16 cellular contexts compared by ENCODE assay signal in genomic region chr18:12014976-12015696, GRCh38. TPM values are rescaled to one million over a fixed set of nuclear protein-coding genes. Genes with fewer than 3 reads are reported as not detected.
A peak's percentile ranks its signal among the peaks of the same experiment; 100 is the strongest.
DNase-seq lines count a peak whose midpoint lies in the region; ATAC-seq and TF ChIP-seq lines count a peak whose summit lies in the region.
"Had no signal": no experiment of that assay in that cellular context is flagged by ENCODE, and none has a peak within 500 bp of the region (broad histone marks: within the 10 kb centered on the region; RNA-seq: fewer than 3 reads in every experiment).

No MANE protein-coding gene starts in this region.

- TF ChIP-seq CTCF in H9 (conservative IDR thresholded peaks at IDR 0.05) (no peak), breast epithelium (IDR thresholded peaks at IDR 0.05) (no peak)

- H3K36me3 ChIP-seq in breast epithelium (no peaks in the 10 kb centered on the region), H7 (replicated peaks; ENCODE audit: control insufficient read depth, insufficient read depth, low read length) (peaks cover 29% of the 10 kb centered on the region)
- H3K36me3 ChIP-seq: cardiac muscle cell had no signal

- H4K91ac ChIP-seq in H9 (ENCODE audit: insufficient read length, low read depth, low read length) = no peak overlapping the region

- no peak overlapping the region for H3K56ac ChIP-seq in H9 (ENCODE audit: insufficient read length, low read depth, low read length)

- no peaks in the 10 kb centered on the region for H3K9me3 Mint-ChIP-seq in H9
- H3K9me3 Mint-ChIP-seq: T-helper 1 cell treated with Interleukin-12 subunit alpha and Interleukin-12 subunit beta and Interleukin-4 antibody, amounts not matched to agents 30 μg/mL and 1 μg/mL, for 36 hours had no signal

- no peak overlapping the region for H3K4me3 ChIP-seq in breast epithelium
- no peak overlapping the region for H3K4me3 ChIP-seq in H7 (ENCODE audit: insufficient read depth, low read depth, low read length)
- H3K4me3 ChIP-seq: cardiac muscle cell had no signal

- H3K79me2 ChIP-seq in H9 (ENCODE audit: insufficient read depth, low read length) = no peaks in the 10 kb centered on the region

- H2BK20ac ChIP-seq in H9 (ENCODE audit: low read depth, low read length, poor library complexity, severe bottlenecking) = no peak overlapping the region

- no peak overlapping the region for H3T11ph ChIP-seq in H9 (ENCODE audit: low read length)

- no peaks in the 10 kb centered on the region for H3K79me1 ChIP-seq in H9 (ENCODE audit: insufficient read depth, low read depth, low read length, poor library complexity, severe bottlenecking)

- peaks cover 43 to 77% (median 51%) of the 10 kb centered on the region in 3 experiments for H3K36me3 Mint-ChIP-seq in H9 (ENCODE audit: insufficient read depth in 1 of 3, low read depth in 3 of 3)

- no peak overlapping the region for H3K4ac ChIP-seq in H9 (ENCODE audit: low read depth, low read length)

- H4K20me1 ChIP-seq in H9 (ENCODE audit: control insufficient read depth, insufficient read depth, insufficient read length) = no peaks in the 10 kb centered on the region

- no peak overlapping the region for H2BK12ac ChIP-seq in H9 (ENCODE audit: insufficient read length, low read depth, low read length)

- TF ChIP-seq POLR2A in breast epithelium (IDR thresholded peaks at IDR 0.05) = no peak

- intact Hi-C loops in breast epithelium (cut with DNase I; ENCODE audit: low total_unique reads) = no loop called here
- intact Hi-C loops in left colon (cut with DNase I, micrococcal nuclease) = no loop called here

- no peak overlapping the region for H2BK120ac ChIP-seq in H9 (ENCODE audit: low read depth, low read length, poor library complexity, severe bottlenecking)

- H2BK15ac ChIP-seq in H9 (ENCODE audit: low read depth, low read length) = no peak overlapping the region

- no peak overlapping the region for H4K8ac ChIP-seq in H9 (replicated peaks; ENCODE audit: insufficient read length, low read depth, low read length)

- H3K4me1 Mint-ChIP-seq in H9 = no peaks in the 10 kb centered on the region

- no peak overlapping the region for H3K9ac ChIP-seq in H9 (ENCODE audit: extremely low read depth, insufficient read length, low read length)

- no peak overlapping the region for H3K4me2 ChIP-seq in H9 (ENCODE audit: insufficient read depth, insufficient read length, low read length)

- H2AFZ ChIP-seq in H9 (ENCODE audit: low read length) = no peak overlapping the region

- ATAC-seq in left colon (peak; percentile 49), GM18502 (IDR thresholded peaks at IDR 0.05; ENCODE audit: poor library complexity, unreplicated experiment) (no peak), GM18511 (IDR thresholded peaks at IDR 0.05; ENCODE audit: unreplicated experiment) (no peak)

- H3K18ac ChIP-seq in H9 (ENCODE audit: insufficient read length, low read depth, low read length) = peak overlapping the region; percentile 44

- no peak overlapping the region for H2BK5ac ChIP-seq in H9 (ENCODE audit: insufficient read length, low read length)

- no peaks in the 10 kb centered on the region for H3K9me3 ChIP-seq in H9 (ENCODE audit: control insufficient read depth, low read depth, low read length)
- H3K9me3 ChIP-seq in breast epithelium = no peaks in the 10 kb centered on the region

- no peak overlapping the region for H3K23ac ChIP-seq in H9 (ENCODE audit: insufficient read length, low read depth, low read length)

- no peak overlapping the region for H4K5ac ChIP-seq in H9 (ENCODE audit: insufficient read length, low read depth, low read length)

- no peak overlapping the region for H3K14ac ChIP-seq in H9 (ENCODE audit: insufficient read depth, low read length)

- no peak overlapping the region for H3K4me3 Mint-ChIP-seq in H9
- H3K4me3 Mint-ChIP-seq: T-helper 1 cell treated with Interleukin-12 subunit alpha and Interleukin-12 subunit beta and Interleukin-4 antibody, amounts not matched to agents 30 μg/mL and 1 μg/mL, for 36 hours had no signal

- H3K27ac Mint-ChIP-seq in H9 = peak overlapping the region in 1 of 3 experiments; percentile 87; a peak in 2 of 7 replicates
- H3K27ac Mint-ChIP-seq: T-helper 1 cell treated with Interleukin-12 subunit alpha and Interleukin-12 subunit beta and Interleukin-4 antibody, amounts not matched to agents 30 μg/mL and 1 μg/mL, for 36 hours had no signal

- H3K27me3 ChIP-seq in H9 (ENCODE audit: insufficient read depth, low read length) (no peaks in the 10 kb centered on the region), breast epithelium (no peaks in the 10 kb centered on the region), H7 (ENCODE audit: control insufficient read depth, insufficient read depth, low read length) (no peaks in the 10 kb centered on the region)
- H3K27me3 ChIP-seq: cardiac muscle cell had no signal

- no peak overlapping the region for H2AK5ac ChIP-seq in H9 (ENCODE audit: insufficient read length, low read length)

- H3K4me1 ChIP-seq in H9 (ENCODE audit: insufficient read depth, low read length) (no peaks in the 10 kb centered on the region), breast epithelium (peaks cover 0 to 14% of the 10 kb centered on the region in 2 donors)

- H3K27me3 Mint-ChIP-seq in H9 (ENCODE audit: low read depth) = no peaks in the 10 kb centered on the region; the same call in 1 of the 2 replicates

- no peak overlapping the region for H3K27ac ChIP-seq in H9 (ENCODE audit: insufficient read length, low read depth, low read length)
- H3K27ac ChIP-seq in breast epithelium = peak overlapping the region; percentile 71 to 81
- H3K27ac ChIP-seq: cardiac muscle cell had no signal

- no CpG with 5 or more reads among the region's 11 CpGs for WGBS in H9 (ENCODE audit: extremely low coverage, insufficient read length, low lambda C conversion rate)

- DNase-seq in H9 = no peak
- no peak for DNase-seq in breast epithelium (ENCODE audit: low spot score in 2 of 2)
- DNase-seq in left colon = peak in 1 of 2 donors; percentile 33
- peak; percentile 15 for DNase-seq in retina
- no peak for DNase-seq in NCI-H2196 treated with DMSO at 0.1 percent for 48 hours (lab: John Stamatoyannopoulos, UW; ENCODE audit: unreplicated experiment)
- DNase-seq in H7 = no peak
- DNase-seq: activated CD4-positive, alpha-beta T cell treated with anti-CD3 and anti-CD28 coated beads, Interleukin-2, amount 50 U/mL, for 4 hours; activated gamma-delta T cell; AML-193; DMS53; OCI-M1; stimulated activated CD4-positive, alpha-beta T cell treated with anti-CD3 and anti-CD28 coated beads, Interleukin-1b, Interleukin-23, amount 100 ng/mL, for 48 hours had no signal

- H3K23me2 ChIP-seq in H9 (ENCODE audit: insufficient read length, low read depth, low read length, poor library complexity, severe bottlenecking) = no peaks in the 10 kb centered on the region

RNA-seq across cellular contexts. Expression of gene IMPA2, which starts 33.8 kb away (rescaled TPM):
- 69.1 and 73.8 TPM in 2 replicates for total RNA-seq in H9 (2021)
- total RNA-seq in breast epithelium = 10 to 100 TPM; 25.2 to 26.5 (median 26.2) TPM
- total RNA-seq in left colon = 100 to 1,000 TPM; 114 to 135 TPM
- 161 and 210 TPM in 2 replicates for total RNA-seq in H7 (2014; rRNA removed; shearing (Covaris generic))
